16 cellular contexts compared by ENCODE assay signal in the genomic region with DNA sequence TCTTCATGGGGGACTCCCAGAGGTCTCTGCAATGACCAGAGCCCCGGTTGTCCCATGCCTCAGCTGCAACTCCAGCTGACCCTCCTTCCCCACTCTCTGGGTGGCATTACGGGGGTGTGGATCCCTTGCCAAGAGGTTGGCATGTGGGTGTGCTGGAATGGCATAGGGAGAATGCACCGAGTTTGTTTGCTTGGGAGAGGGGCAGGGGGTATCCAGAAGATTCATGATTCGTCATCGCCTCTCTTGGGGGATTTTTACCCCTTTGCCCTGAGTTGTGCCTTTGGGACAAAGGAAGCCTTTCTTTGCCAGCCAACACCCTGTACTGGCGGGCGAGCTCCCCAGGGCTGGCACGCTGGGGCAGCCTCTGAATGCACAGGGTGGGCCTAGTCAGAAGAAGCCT. TPM values are rescaled to one million over a fixed set of nuclear protein-coding genes. Genes with fewer than 3 reads are reported as not detected.
A peak's percentile ranks its signal among the peaks of the same experiment; 100 is the strongest.
DNase-seq lines count a peak whose midpoint lies in the region; ATAC-seq and TF ChIP-seq lines count a peak whose summit lies in the region.
"Had no signal": no experiment of that assay in that cellular context is flagged by ENCODE, and none has a peak within 500 bp of the region (broad histone marks: within the 10 kb centered on the region; RNA-seq: fewer than 3 reads in every experiment).

No MANE protein-coding gene starts in this region.

- TF ChIP-seq EP300 in sigmoid colon (IDR thresholded peaks at IDR 0.05): no peak

- H3K27ac ChIP-seq in BLaER1 treated with 17β-estradiol and CSF1 and Interleukin-3, amounts not matched to agents 10 nM and 100 nM: no peak overlapping the region
- H3K27ac ChIP-seq in RWPE1 (peak overlapping the region; percentile 60), iPS-20b (ENCODE audit: low read length) (peak overlapping the region; percentile 14), sigmoid colon (peak overlapping the region in 3 of 4 donors; percentile 42 to 55 (median 52))
- H3K27ac ChIP-seq: neural progenitor cell had no signal

- DNase-seq in RWPE1 (ENCODE audit: low spot score) (no peak), sigmoid colon (no peak), AG20443 (ENCODE audit: low spot score) (no peak), RKO (ENCODE audit: low spot score) (no peak)
- DNase-seq: activated B cell treated with CpG ODN at 0.5 μM for 24 hours; effector CD4-positive, alpha-beta T cell; NCI-H1105; NCI-H2171 treated with DMSO at 0.1 percent for 48 hours; NCI-H774 had no signal

- no peaks in the 10 kb centered on the region; a peak in 1 of 22 replicates for H4K20me1 ChIP-seq in BLaER1 treated with 17β-estradiol and CSF1 and Interleukin-3, amounts not matched to agents 10 nM and 100 nM

- 19 to 66% methylated on average over 8 of the region's 8 CpGs for WGBS in sigmoid colon, 2 donors

- CTCF ChIA-PET in RWPE1 (lab: Yijun Ruan, JAX): interaction anchor here (0.6 to 2.3 kb wide), 6 partner anchors 9 to 329 kb away, joined by 3 to 11 read pairs (median 3); a partner anchor contains a TSS

- TF ChIP-seq POLR2A in sigmoid colon (IDR thresholded peaks at IDR 0.05): no peak

- no peak overlapping the region for H3K4me3 ChIP-seq in BLaER1 treated with 17β-estradiol and CSF1 and Interleukin-3, amounts not matched to agents 10 nM and 100 nM
- no peak overlapping the region for H3K4me3 ChIP-seq in iPS-20b (ENCODE audit: low read length)
- no peak overlapping the region for H3K4me3 ChIP-seq in sigmoid colon
- H3K4me3 ChIP-seq: lung, neural progenitor cell had no signal

- H3K9ac ChIP-seq in BLaER1 treated with 17β-estradiol and CSF1 and Interleukin-3, amounts not matched to agents 10 nM and 100 nM: peak overlapping the region in 2 of 11 experiments; percentile 22 to 36; a peak in 2 of 22 replicates
- H3K9ac ChIP-seq in iPS-20b (ENCODE audit: low read depth, low read length): no peak overlapping the region
- H3K9ac ChIP-seq: neural progenitor cell had no signal

- no peaks in the 10 kb centered on the region for H3K9me3 ChIP-seq in BLaER1 treated with 17β-estradiol and CSF1 and Interleukin-3, amounts not matched to agents 10 nM and 100 nM (replicated peaks in 1 of 11)
- no peaks in the 10 kb centered on the region for H3K9me3 ChIP-seq in iPS-20b (ENCODE audit: insufficient read depth, low read depth, low read length)
- no peaks in the 10 kb centered on the region for H3K9me3 ChIP-seq in sigmoid colon

- intact Hi-C loops in sigmoid colon (cut with DNase I): no loop called here

- peak overlapping the region in 9 of 11 experiments; percentile 64 to 95 (median 87); a peak in 18 of 22 replicates for H3K4me2 ChIP-seq in BLaER1 treated with 17β-estradiol and CSF1 and Interleukin-3, amounts not matched to agents 10 nM and 100 nM
- H3K4me2 ChIP-seq: neural progenitor cell had no signal

- ATAC-seq in HG03280 (IDR thresholded peaks at IDR 0.05; ENCODE audit: unreplicated experiment): no peak
- ATAC-seq in GM21619 (IDR thresholded peaks at IDR 0.05; ENCODE audit: unreplicated experiment): no peak
- ATAC-seq: Panc1 had no signal

- POLR2A ChIA-PET in RWPE1 (lab: Yijun Ruan, JAX; ENCODE audit: low non-redundant PET): no interaction called here

- H3K4me1 ChIP-seq in BLaER1 treated with 17β-estradiol and CSF1 and Interleukin-3, amounts not matched to agents 10 nM and 100 nM: peaks cover 37 to 86% (median 80%) of the 10 kb centered on the region in 10 experiments
- H3K4me1 ChIP-seq in iPS-20b (ENCODE audit: insufficient read depth, low read length) (peaks cover 25% of the 10 kb centered on the region), sigmoid colon (peaks cover 0 to 26% (median 18%) of the 10 kb centered on the region in 4 donors)

- H3K36me3 ChIP-seq in BLaER1 treated with 17β-estradiol and CSF1 and Interleukin-3, amounts not matched to agents 10 nM and 100 nM: no peaks in the 10 kb centered on the region
- H3K36me3 ChIP-seq in iPS-20b (ENCODE audit: insufficient read depth, low read depth, low read length) (peaks cover 81% of the 10 kb centered on the region), sigmoid colon (peaks cover 0 to 45% (median 26%) of the 10 kb centered on the region in 4 donors)
- H3K36me3 ChIP-seq: neural progenitor cell had no signal

- TF ChIP-seq CTCF in RWPE1 (conservative IDR thresholded peaks at IDR 0.05; ENCODE audit: low read depth) (no peak), sigmoid colon (IDR thresholded peaks at IDR 0.05) (no peak)

- peaks cover 7 to 21% (median 12%) of the 10 kb centered on the region in 11 experiments for H3K27me3 ChIP-seq in BLaER1 treated with 17β-estradiol and CSF1 and Interleukin-3, amounts not matched to agents 10 nM and 100 nM
- no peaks in the 10 kb centered on the region for H3K27me3 ChIP-seq in iPS-20b (ENCODE audit: insufficient read depth, low read length)
- no peaks in the 10 kb centered on the region for H3K27me3 ChIP-seq in sigmoid colon
- H3K27me3 ChIP-seq: neural progenitor cell had no signal

RNA-seq across cellular contexts. Expression of a gene that starts 6.5 kb away (rescaled TPM):
- 10 to 100 TPM; 16.9 to 26.3 (median 22.5) TPM for total RNA-seq in sigmoid colon
- polyA plus RNA-seq in sigmoid colon: 10 to 100 TPM; 11.8 to 58.9 (median 21.0) TPM

RNA-seq across cellular contexts. Expression of a gene that starts 18.5 kb away (rescaled TPM):
- 10 to 100 TPM in 1 of 4 donors, 1 to 10 TPM in 3; 6.9 to 12.1 (median 8.2) TPM for total RNA-seq in sigmoid colon
- polyA plus RNA-seq in sigmoid colon: 10 to 100 TPM in 1 of 3 donors, 1 to 10 TPM in 2; 7.2 to 29.6 (median 8.4) TPM

RNA-seq across cellular contexts. Expression of a gene that starts 23.9 kb away (rescaled TPM):
- 10 to 100 TPM; 52.4 to 65.5 (median 54.8) TPM for total RNA-seq in sigmoid colon
- 100 to 1,000 TPM in 2 of 3 donors, 10 to 100 TPM in 1; 86.3 to 226 (median 195) TPM for polyA plus RNA-seq in sigmoid colon

RNA-seq across cellular contexts. Expression of a gene that starts 31.4 kb away (rescaled TPM):
- under 1 TPM in 1 of 4 donors, not detected in 3; under 0.01 TPM for total RNA-seq in sigmoid colon
- polyA plus RNA-seq in sigmoid colon: 10 to 100 TPM; 13.2 to 17.9 (median 13.2) TPM

RNA-seq across cellular contexts. Expression of a gene that starts 38.1 kb away (rescaled TPM):
- total RNA-seq in sigmoid colon: 1 to 10 TPM; 2.8 to 5.4 (median 5.1) TPM
- polyA plus RNA-seq in sigmoid colon: 1 to 10 TPM; 1.2 to 2.4 (median 1.8) TPM
- total RNA-seq: activated B cell treated with CpG ODN at 0.5 μM for 24 hours had no signal

Comparison
In these comparisons a context has a peak if more than half of its experiments do, and no peak if none do; other contexts are left out.
1. H3K27ac ChIP-seq: peak in RWPE1 (single experiment), iPS-20b (single experiment) and sigmoid colon (3 of 4); none in BLaER1 treated with 17β-estradiol and CSF1 and Interleukin-3, amounts not matched to agents 10 nM and 100 nM (0 of 11).